In the genomic region with DNA sequence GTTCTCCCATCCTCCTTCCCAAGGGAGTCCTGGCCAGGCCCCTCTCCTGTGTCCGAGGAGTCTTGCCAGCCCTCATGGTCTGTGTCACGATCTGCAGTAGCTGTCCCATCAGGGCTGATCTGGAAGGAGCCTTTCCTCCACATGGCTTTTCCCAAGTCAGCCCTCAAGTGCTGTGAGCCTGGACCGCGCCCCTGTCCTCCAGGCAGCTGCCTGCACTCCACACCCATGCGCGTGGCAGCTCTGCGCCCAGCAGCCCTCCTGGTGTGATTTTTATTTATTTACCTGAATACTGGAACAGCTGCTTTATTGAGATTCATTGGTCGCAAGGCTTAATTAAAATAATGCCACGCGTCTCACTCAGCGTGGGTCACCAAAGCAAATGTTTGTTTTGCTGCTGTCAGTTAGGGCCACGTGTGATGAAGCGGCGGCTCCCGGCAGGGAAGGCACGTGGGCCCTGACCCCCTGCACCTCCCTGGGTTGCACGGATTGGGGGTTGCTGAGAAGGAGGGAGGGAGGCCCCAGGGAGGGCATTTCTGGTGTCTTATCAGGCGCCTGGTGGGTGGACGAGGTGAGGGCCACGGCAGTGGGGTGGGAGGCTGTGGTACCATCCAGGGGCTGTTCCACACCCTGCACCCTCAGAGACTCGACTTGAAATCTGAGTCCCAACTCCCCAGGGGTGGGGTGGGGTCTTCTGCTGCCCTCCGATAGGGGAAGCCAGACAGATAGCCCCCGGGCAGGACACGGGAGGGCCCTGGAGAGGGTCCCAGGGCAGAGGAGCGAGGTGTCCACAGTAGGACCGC, we compare ENCODE assay signal across 24 cellular contexts.
DNase-seq lines count a peak whose midpoint lies in the region; ATAC-seq and TF ChIP-seq lines count a peak whose summit lies in the region.
"Had no signal": no experiment of that assay in that cellular context is flagged by ENCODE, and none has a peak within 500 bp of the region (broad histone marks: within the 10 kb centered on the region; RNA-seq: fewer than 3 reads in every experiment).

No MANE protein-coding gene starts in this region.

- TF ChIP-seq CTCF in left ventricle myocardium inferior (IDR thresholded peaks at IDR 0.05; ENCODE audit: borderline replicate concordance) (no peak), Panc1 (IDR thresholded peaks at IDR 0.05) (no peak), GM10266 (IDR thresholded peaks at IDR 0.05; ENCODE audit: control insufficient read depth, insufficient read depth, low read depth, missing control alignments) (no peak)

- H3K4me3 ChIP-seq in left ventricle myocardium inferior = no peak overlapping the region
- no peak overlapping the region for H3K4me3 ChIP-seq in Panc1 (ENCODE audit: low read depth in 2 of 2, low read length in 2 of 2)
- H3K4me3 ChIP-seq: colonic mucosa, esophagus squamous epithelium, gastrocnemius medialis, HAP-1, K562, PC-9, SK-N-MC, thyroid gland had no signal

- H3K27me3 ChIP-seq in left ventricle myocardium inferior (ENCODE audit: low read depth) (peaks cover 77% of the 10 kb centered on the region), Panc1 (ENCODE audit: control insufficient read depth, insufficient read depth, low read length) (no peaks in the 10 kb centered on the region; the same call in 1 of the 2 replicates)
- H3K27me3 ChIP-seq: colonic mucosa, thyroid gland had no signal

- ATAC-seq in left ventricle myocardium superior = no peak
- ATAC-seq in Panc1 = 0 out of 2 replicates have a peak, but pooled peaks have one; percentile 29
- ATAC-seq in sciatic nerve = peak; percentile 21
- ATAC-seq in HG02870 (IDR thresholded peaks at IDR 0.05; ENCODE audit: unreplicated experiment) = no peak
- ATAC-seq: gastrocnemius medialis, K562 had no signal

- in situ Hi-C loops in Panc1 (cut with HindIII; ENCODE audit: low pct_unique_long_range_greater_than_20kb, low sequenced_read_pairs) = no loop called here

- H3K9me3 ChIP-seq in left ventricle myocardium inferior (replicated peaks) (no peaks in the 10 kb centered on the region), Panc1 (ENCODE audit: control insufficient read depth, insufficient read depth, low read depth, low read length) (no peaks in the 10 kb centered on the region)
- H3K9me3 ChIP-seq: colonic mucosa, esophagus squamous epithelium, gastrocnemius medialis, HAP-1, thyroid gland had no signal

- peak; percentile 2 for DNase-seq in left ventricle myocardium superior
- DNase-seq in left ventricle myocardium inferior = no peak
- DNase-seq in NCI-H187 treated with DMSO at 0.1 percent for 48 hours (lab: John Stamatoyannopoulos, UW) = peak; percentile 38
- DNase-seq in Panc1 (ENCODE audit: low read depth, low spot score) = no peak
- no peak for DNase-seq in sciatic nerve (ENCODE audit: low spot score)
- no peak for DNase-seq in GM10266 (ENCODE audit: extremely low spot score)
- DNase-seq in SHP77 (lab: John Stamatoyannopoulos, UW) = no peak
- DNase-seq: activated CD4-positive, alpha-beta T cell treated with anti-CD3 and anti-CD28 coated beads, Interleukin-2, amount 10 ng/mL, durations not matched to agents 7 days and 5 days; colonic mucosa; endodermal cell; esophagus squamous epithelium; gastrocnemius medialis; GDM1; islet precursor cell; MM.1S; NCI-H1930; PC-9; stimulated activated CD4-positive, alpha-beta T cell treated with anti-CD3 and anti-CD28 coated beads, Interleukin-4, amount 100 ng/mL, for 24 hours; stimulated activated naive CD4-positive, alpha-beta T cell treated with Interleukin-2 at 50 U/mL for 16 hours; thyroid gland had no signal

- no peaks in the 10 kb centered on the region for H3K4me1 ChIP-seq in left ventricle myocardium inferior
- H3K4me1 ChIP-seq in Panc1 (ENCODE audit: control insufficient read depth, insufficient read depth, low read length) = no peaks in the 10 kb centered on the region
- H3K4me1 ChIP-seq: colonic mucosa, esophagus squamous epithelium, gastrocnemius medialis, HAP-1, thyroid gland had no signal

- intact Hi-C loops in left ventricle myocardium superior (cut with micrococcal nuclease) = no loop called here
- intact Hi-C loops in left ventricle myocardium inferior (cut with micrococcal nuclease) = no loop called here
- intact Hi-C loops in Panc1 (cut with micrococcal nuclease; ENCODE audit: unreplicated experiment) = no loop called here
- intact Hi-C loops in sciatic nerve (cut with DNase I) = no loop called here

- H3K27ac ChIP-seq in left ventricle myocardium inferior (replicated peaks) (no peak overlapping the region), Panc1 (ENCODE audit: low read length) (no peak overlapping the region)
- H3K27ac ChIP-seq: colonic mucosa, esophagus squamous epithelium, gastrocnemius medialis, PC-9, SK-N-MC, thyroid gland had no signal

- BruUV-seq in Panc1 (replicated peaks; lab: Mats Ljungman, UMichigan) = no TSS peak

- POLR2A ChIA-PET in Panc1 (lab: Charles Lee) = no interaction called here

- CTCF ChIA-PET in Panc1 (lab: Charles Lee) = interaction anchor here (0.6 kb wide), 1 partner anchor 288 kb away, joined by 6 read pairs; the partner anchor contains the start of gene ASPG

- H3K36me3 ChIP-seq in left ventricle myocardium inferior = no peaks in the 10 kb centered on the region
- H3K36me3 ChIP-seq in Panc1 (ENCODE audit: control insufficient read depth, insufficient read depth, low read length) = no peaks in the 10 kb centered on the region
- H3K36me3 ChIP-seq: colonic mucosa, esophagus squamous epithelium, gastrocnemius medialis, HAP-1, thyroid gland had no signal

Comparison
In these comparisons a context has a peak if more than half of its experiments do, and no peak if none do; other contexts are left out.
1. DNase-seq: peak in left ventricle myocardium superior (single experiment) and NCI-H187 treated with DMSO at 0.1 percent for 48 hours (single experiment); none in left ventricle myocardium inferior (single experiment), Panc1 (single experiment), sciatic nerve (single experiment), GM10266 (single experiment) and SHP77 (0 of 2).
2. ATAC-seq: peak in Panc1 (single experiment) and sciatic nerve (single experiment); none in left ventricle myocardium superior (single experiment) and HG02870 (single experiment).